9 cellular contexts compared by ENCODE assay signal in the genomic region with DNA sequence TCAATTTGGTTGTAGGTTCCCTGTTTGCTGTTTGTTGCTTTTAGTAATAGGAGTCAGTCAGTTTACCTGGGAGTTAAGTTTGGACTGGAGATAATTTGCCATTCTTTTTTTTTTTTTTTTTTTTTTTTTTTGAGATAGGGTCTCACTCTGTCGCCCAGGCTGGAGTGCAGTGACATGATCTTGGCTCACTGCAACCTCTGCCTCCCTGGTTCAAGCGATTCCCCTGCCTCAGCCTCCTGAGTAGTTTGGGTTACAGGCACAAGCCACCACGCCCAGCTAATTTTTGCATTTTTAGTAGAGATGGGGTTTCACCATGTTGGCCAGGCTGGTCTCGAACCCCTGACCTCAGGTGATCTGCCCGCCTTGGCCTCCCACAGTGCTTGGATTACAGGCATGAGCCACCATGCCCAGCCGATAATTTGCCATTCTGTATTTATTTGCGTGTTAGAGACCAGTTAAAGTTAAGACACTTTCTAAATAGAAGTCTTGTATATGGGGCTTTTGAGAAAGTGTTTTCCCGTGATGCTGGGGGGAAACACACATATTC. TPM values are rescaled to one million over a fixed set of nuclear protein-coding genes. Genes with fewer than 3 reads are reported as not detected.
DNase-seq lines count a peak whose midpoint lies in the region; ATAC-seq, FAIRE-seq and TF ChIP-seq lines count a peak whose summit lies in the region.
"Not testable (repeated sequence)": the region's sequence is repeated elsewhere in the genome, so short reads cannot be mapped to it uniquely, and the experiment has no call there.
"Had no signal": no experiment of that assay in that cellular context is flagged by ENCODE, and none has a peak within 500 bp of the region (broad histone marks: within the 10 kb centered on the region; RNA-seq: fewer than 3 reads in every experiment).

No MANE protein-coding gene starts in this region.

- peak overlapping the region; percentile 99 for H3K4me3 Mint-ChIP-seq in CD4-positive, alpha-beta T cell
- H3K4me3 Mint-ChIP-seq in activated CD4-positive, alpha-beta T cell treated with anti-CD3 and anti-CD28 coated beads, Interleukin-2, amount 10 ng/mL, durations not matched to agents 24 days and 14 days = peak overlapping the region; percentile 96

- H4K91ac ChIP-seq in mesenchymal stem cell (ENCODE audit: low read length) = not testable (repeated sequence)

- peaks cover 43% of the 10 kb centered on the region for H3K79me2 ChIP-seq in K562 (ENCODE audit: control insufficient read depth, insufficient read depth, low read length)

- H3K9me3 ChIP-seq in CD4-positive, alpha-beta T cell (ENCODE audit: control insufficient read depth, low read length); KOPT-K1 (ENCODE audit: insufficient read depth, low read length, poor library complexity, severe bottlenecking); K562 (replicated peaks; ENCODE audit: control insufficient read depth, insufficient read depth, low read depth, low read length); esophagus squamous epithelium; mesenchymal stem cell (ENCODE audit: control insufficient read depth, low read length); psoas muscle; upper lobe of left lung: not testable (repeated sequence)

- H3K27ac ChIP-seq in CD4-positive, alpha-beta T cell (ENCODE audit: low read depth, low read length); K562 (ENCODE audit: extremely low read depth, low read depth, low read length); mesenchymal stem cell (ENCODE audit: low read length, poor library complexity, severe bottlenecking): not testable (repeated sequence)
- H3K27ac ChIP-seq in KOPT-K1 (ENCODE audit: low read depth, low read length, poor library complexity, severe bottlenecking) (peak overlapping the region; percentile 91), esophagus squamous epithelium (peak overlapping the region in 2 of 4 donors; percentile 99), psoas muscle (peak overlapping the region; percentile 99), upper lobe of left lung (peak overlapping the region; percentile 51 to 100 (median 82))

- not testable (repeated sequence) for H2AK5ac ChIP-seq in mesenchymal stem cell (ENCODE audit: low read length, severe bottlenecking)

- not testable (repeated sequence) for H2BK5ac ChIP-seq in mesenchymal stem cell (ENCODE audit: low read depth, low read length, poor library complexity, severe bottlenecking)

- peaks cover 65% of the 10 kb centered on the region for H3K4me1 Mint-ChIP-seq in CD4-positive, alpha-beta T cell (ENCODE audit: low read depth)
- H3K4me1 Mint-ChIP-seq in activated CD4-positive, alpha-beta T cell treated with anti-CD3 and anti-CD28 coated beads, Interleukin-2, amount 10 ng/mL, durations not matched to agents 24 days and 14 days = peaks cover 58% of the 10 kb centered on the region

- H3K14ac ChIP-seq in mesenchymal stem cell (ENCODE audit: low read length in 2 of 2) = not testable (repeated sequence)

- ATAC-seq in CD4-positive, alpha-beta T cell (ENCODE audit: poor library complexity); K562; psoas muscle; upper lobe of left lung (ENCODE audit: low FRiP score in 2 of 2): not testable (repeated sequence)

- not testable (repeated sequence) for TF ChIP-seq POLR2A in K562 (conservative IDR thresholded peaks at IDR 0.05); esophagus squamous epithelium (IDR thresholded peaks at IDR 0.05); upper lobe of left lung (IDR thresholded peaks at IDR 0.05)

- TF ChIP-seq RAD21 in K562 (CRISPR knock-in tag; conservative IDR thresholded peaks at IDR 0.05 in 1 of 2, IDR thresholded peaks at IDR 0.05 in 1 of 2) = not testable (repeated sequence)

- not testable (repeated sequence) for H2BK15ac ChIP-seq in mesenchymal stem cell (ENCODE audit: low read depth, poor library complexity, severe bottlenecking)

- H3K27me3 ChIP-seq in CD4-positive, alpha-beta T cell (ENCODE audit: control insufficient read depth, insufficient read depth, low read length); K562 (ENCODE audit: control insufficient read depth in 2 of 2, insufficient read depth in 2 of 2, low read length in 2 of 2); esophagus squamous epithelium; mesenchymal stem cell (ENCODE audit: control insufficient read depth in 1 of 2, insufficient read depth in 1 of 2, low read length in 2 of 2); psoas muscle (ENCODE audit: insufficient read depth in 3 of 3, low read length in 2 of 3); upper lobe of left lung: not testable (repeated sequence)

- not testable (repeated sequence) for H3K23ac ChIP-seq in mesenchymal stem cell (ENCODE audit: low read length in 2 of 2)

- H3K27ac Mint-ChIP-seq in CD4-positive, alpha-beta T cell = peak overlapping the region; percentile 96
- H3K27ac Mint-ChIP-seq in activated CD4-positive, alpha-beta T cell treated with anti-CD3 and anti-CD28 coated beads, Interleukin-2, amount 10 ng/mL, durations not matched to agents 24 days and 14 days = peak overlapping the region; percentile 80

- H3K4me1 ChIP-seq in K562 (replicated peaks in 1 of 2; ENCODE audit: control insufficient read depth in 2 of 2, insufficient read depth in 2 of 2, low read length in 2 of 2) (peaks cover 17 to 22% of the 10 kb centered on the region in 2 experiments; a peak in 4 of 5 replicates), esophagus squamous epithelium (peaks cover 20 to 75% (median 29%) of the 10 kb centered on the region in 3 donors), mesenchymal stem cell (ENCODE audit: control insufficient read depth, insufficient read depth, low read depth, low read length) (peaks cover 11% of the 10 kb centered on the region), psoas muscle (peaks cover 36% of the 10 kb centered on the region), upper lobe of left lung (peaks cover 43 to 73% (median 63%) of the 10 kb centered on the region in 4 donors)

- not testable (repeated sequence) for H3K9me1 ChIP-seq in K562 (ENCODE audit: control insufficient read depth, insufficient read depth, low read length)

- H2BK12ac ChIP-seq in mesenchymal stem cell (ENCODE audit: low read length in 2 of 2) = not testable (repeated sequence)

- DNase-seq in CD4-positive, alpha-beta T cell; activated CD4-positive, alpha-beta T cell treated with anti-CD3 and anti-CD28 coated beads, Interleukin-2, amount 10 ng/mL, durations not matched to agents 24 days and 14 days; K562 (ENCODE audit: extremely low read depth in 1 of 4, low spot score in 3 of 4); esophagus squamous epithelium (lab: John Stamatoyannopoulos, UW); mesenchymal stem cell; psoas muscle; upper lobe of left lung: not testable (repeated sequence)

- H3K27me3 Mint-ChIP-seq in CD4-positive, alpha-beta T cell; activated CD4-positive, alpha-beta T cell treated with anti-CD3 and anti-CD28 coated beads, Interleukin-2, amount 10 ng/mL, durations not matched to agents 24 days and 14 days: not testable (repeated sequence)

- FAIRE-seq in K562 (lab: Jason Lieb, UNC) = not testable (repeated sequence)

- H3K4me3 ChIP-seq in K562 = peak overlapping the region; percentile 95; the same call in 1 of the 2 replicates
- peak overlapping the region in 3 of 4 donors; percentile 78 to 90 (median 79) for H3K4me3 ChIP-seq in esophagus squamous epithelium
- peak overlapping the region in 1 of 2 experiments; percentile 98 for H3K4me3 ChIP-seq in mesenchymal stem cell (ENCODE audit: insufficient read depth in 1 of 2, low read depth in 1 of 2, low read length in 2 of 2)
- H3K4me3 ChIP-seq in psoas muscle = peak overlapping the region; percentile 92
- peak overlapping the region; percentile 73 to 98 (median 85) for H3K4me3 ChIP-seq in upper lobe of left lung

- H3K36me3 ChIP-seq in KOPT-K1 (ENCODE audit: insufficient read depth, low read length) = peaks cover 57% of the 10 kb centered on the region
- peaks cover 58% of the 10 kb centered on the region for H3K36me3 ChIP-seq in K562 (ENCODE audit: control insufficient read depth, insufficient read depth, low read length)
- peaks cover 16 to 50% (median 20%) of the 10 kb centered on the region in 3 donors for H3K36me3 ChIP-seq in esophagus squamous epithelium
- H3K36me3 ChIP-seq in mesenchymal stem cell (ENCODE audit: control insufficient read depth in 1 of 2, insufficient read depth in 2 of 2, low read depth in 1 of 2, low read length in 2 of 2) = peaks cover 17 to 52% of the 10 kb centered on the region in 2 experiments
- peaks cover 9 to 50% of the 10 kb centered on the region in 2 donors for H3K36me3 ChIP-seq in psoas muscle (ENCODE audit: insufficient read depth in 1 of 2, low read depth in 1 of 2)
- H3K36me3 ChIP-seq in upper lobe of left lung = peaks cover 42 to 58% (median 44%) of the 10 kb centered on the region in 4 donors

- H3K9ac ChIP-seq in K562 (ENCODE audit: insufficient read depth in 1 of 2, low read depth in 2 of 2, low read length in 2 of 2) (peak overlapping the region in 1 of 2 experiments; percentile 91; a peak in 2 of 4 replicates), mesenchymal stem cell (ENCODE audit: low read length) (peak overlapping the region; percentile 98)

- H3K18ac ChIP-seq in mesenchymal stem cell (ENCODE audit: low read depth in 1 of 2, low read length in 2 of 2) = not testable (repeated sequence)

- not testable (repeated sequence) for H3K9me3 Mint-ChIP-seq in CD4-positive, alpha-beta T cell; activated CD4-positive, alpha-beta T cell treated with anti-CD3 and anti-CD28 coated beads, Interleukin-2, amount 10 ng/mL, durations not matched to agents 24 days and 14 days

- not testable (repeated sequence) for H2BK120ac ChIP-seq in mesenchymal stem cell (ENCODE audit: low read depth, low read length)

- POLR2A ChIA-PET in CD4-positive, alpha-beta T cell (lab: Charles Lee) = interaction anchor here (4.2 to 4.5 kb wide), 2 partner anchors 10 to 54 kb away, joined by 31 to 51 read pairs; a partner anchor contains a TSS
- POLR2A ChIA-PET in K562 (lab: Yijun Ruan, JAX) = interaction anchor here (0.6 to 6.1 kb wide), 8 partner anchors 10 to 374 kb away, joined by 3 to 102 read pairs (median 3); a partner anchor contains a TSS

- not testable (repeated sequence) for TF ChIP-seq EP300 in K562 (IDR thresholded peaks at IDR 0.05; ENCODE audit: low read length); upper lobe of left lung (IDR thresholded peaks at IDR 0.05)

- not testable (repeated sequence) for H4K8ac ChIP-seq in mesenchymal stem cell (ENCODE audit: low read length)

- peaks cover 76% of the 10 kb centered on the region for H3K36me3 Mint-ChIP-seq in CD4-positive, alpha-beta T cell (ENCODE audit: low read depth)
- peaks cover 71% of the 10 kb centered on the region for H3K36me3 Mint-ChIP-seq in activated CD4-positive, alpha-beta T cell treated with anti-CD3 and anti-CD28 coated beads, Interleukin-2, amount 10 ng/mL, durations not matched to agents 24 days and 14 days (ENCODE audit: low read depth)

- intact Hi-C loops in CD4-positive, alpha-beta T cell (cut with DNase I, micrococcal nuclease) = loop anchor here (5.0 to 10.0 kb wide), 7 partner anchors 58 to 800 kb away; a partner anchor contains a TSS
- intact Hi-C loops in activated CD4-positive, alpha-beta T cell treated with anti-CD3 and anti-CD28 coated beads, Interleukin-2, amount 10 ng/mL, durations not matched to agents 24 days and 14 days (cut with micrococcal nuclease) = loop anchor here (1.0 to 10.0 kb wide), 5 partner anchors 11 to 670 kb away; a partner anchor contains a TSS
- intact Hi-C loops in K562 (cut with micrococcal nuclease) = loop anchor here (5.0 kb wide), 1 partner anchor 62 kb away; no protein-coding TSS in a partner anchor
- intact Hi-C loops in esophagus squamous epithelium (cut with DNase I); psoas muscle (cut with DNase I): not testable (repeated sequence)

- not testable (repeated sequence) for BruUV-seq in K562 (replicated peaks; lab: Mats Ljungman, UMichigan)

- H2AFZ ChIP-seq in K562 (ENCODE audit: low read depth, low read length); mesenchymal stem cell (ENCODE audit: low read depth, low read length): not testable (repeated sequence)

- 76% methylated on average over 8 of the region's 8 CpGs for WGBS in K562 (ENCODE audit: insufficient coverage, low coverage, missing lambda C conversion rate)
- WGBS in esophagus squamous epithelium, 2 donors = 70 to 71% methylated on average over 7 of the region's 8 CpGs
- WGBS in mesenchymal stem cell = 91% methylated on average over 7 of the region's 8 CpGs
- WGBS in psoas muscle, 3 donors = 26 to 39% (median 34%) methylated on average over 8 of the region's 8 CpGs
- 43 to 58% methylated on average over 8 of the region's 8 CpGs for WGBS in upper lobe of left lung, 2 donors

- H3K4me2 ChIP-seq in K562 (ENCODE audit: insufficient read depth, low read length) (peak overlapping the region; percentile 98), mesenchymal stem cell (ENCODE audit: low read length, poor library complexity, severe bottlenecking) (peak overlapping the region; percentile 60)

- peaks cover 18% of the 10 kb centered on the region; the same call in 1 of the 2 replicates for H4K20me1 ChIP-seq in K562 (replicated peaks; ENCODE audit: control insufficient read depth, insufficient read depth, low read length)

- not testable (repeated sequence) for H3K4ac ChIP-seq in mesenchymal stem cell (ENCODE audit: low read depth in 1 of 2, low read length in 2 of 2)

- CTCF ChIA-PET in CD4-positive, alpha-beta T cell (lab: Charles Lee); K562 (lab: Yijun Ruan, JAX; ENCODE audit: low intra/inter-chr PET ratio): not testable (repeated sequence)

- TF ChIP-seq CTCF in CD4-positive, alpha-beta T cell (IDR thresholded peaks at IDR 0.05); K562 (IDR thresholded peaks at IDR 0.05 in 2 of 3, conservative IDR thresholded peaks at IDR 0.05 in 1 of 3; ENCODE audit: insufficient read depth in 2 of 3, low read depth in 1 of 3, low read length in 3 of 3); esophagus squamous epithelium (IDR thresholded peaks at IDR 0.05); psoas muscle (IDR thresholded peaks at IDR 0.05); upper lobe of left lung (IDR thresholded peaks at IDR 0.05): not testable (repeated sequence)

- peaks cover 12% of the 10 kb centered on the region for H3K79me1 ChIP-seq in mesenchymal stem cell (replicated peaks; ENCODE audit: low read length, poor library complexity, severe bottlenecking)

- in situ Hi-C loops in K562 (cut with MboI) = not testable (repeated sequence)

RNA-seq across cellular contexts. Expression of a gene that starts 2.7 kb away (rescaled TPM):
- total RNA-seq in CD4-positive, alpha-beta T cell = 100 to 1,000 TPM; 217 to 227 TPM
- 155 and 164 TPM in 2 replicates for total RNA-seq in activated CD4-positive, alpha-beta T cell treated with anti-CD3 and anti-CD28 coated beads, Interleukin-2, amount 10 ng/mL, durations not matched to agents 24 days and 14 days
- 163 and 256 TPM in 2 replicates for total RNA-seq in K562 (2011; cell fraction: chromatin; rRNA removed; ENCODE audit: low replicate concordance)
- 127 and 147 TPM in 2 replicates for total RNA-seq in K562 (2011; cell fraction: nucleolus; rRNA removed)
- 170 and 203 TPM in 2 replicates for total RNA-seq in K562 (2011; cell fraction: nucleoplasm; rRNA removed)
- 25.8 and 26.8 TPM in 2 replicates for total RNA-seq in K562 (2014; rRNA removed)
- total RNA-seq in K562 (2014; rRNA removed; fragmentation: Illumina TruSeq; extraction: Trizol) = 49.3 and 65.4 TPM in 2 replicates
- total RNA-seq in K562 (2015; rRNA removed; fragmentation: Illumina TruSeq; extraction: Trizol) = 18.1 and 19.2 TPM in 2 replicates
- 54.4 and 60.7 TPM in 2 replicates for total RNA-seq in K562 (2021)
- polyA plus RNA-seq in K562 (2011; rRNA removed) = 50.0 and 90.9 TPM in 2 replicates
- 36.4 and 59.0 TPM in 2 replicates for polyA plus RNA-seq in K562 (2011; cell fraction: cytosol; rRNA removed)
- polyA plus RNA-seq in K562 (2011; cell fraction: nucleus; rRNA removed) = 92.5 and 115 TPM in 2 replicates
- polyA plus RNA-seq in K562 (2012) = 28.0 and 112 TPM in 2 replicates
- polyA plus RNA-seq in K562 (2014; fragmentation: Illumina TruSeq; extraction: Trizol) = 57.8 and 60.7 TPM in 2 replicates
- 10 to 100 TPM; 14.2 to 17.8 TPM for polyA plus RNA-seq in K562 (2014; fragmentation: Nextera tagmentation; extraction: Ambion mirVana)
- 32.0 and 37.4 TPM in 2 replicates for polyA plus RNA-seq in K562 (2014; rRNA removed)
- polyA minus RNA-seq in K562 (2011; rRNA and poly(A)+ RNA removed) = 49.2 and 70.6 TPM in 2 replicates
- polyA minus RNA-seq in K562 (2011; cell fraction: cytosol; rRNA and poly(A)+ RNA removed) = 36.1 and 42.5 TPM in 2 replicates
- polyA minus RNA-seq in K562 (2011; cell fraction: nucleus; rRNA and poly(A)+ RNA removed) = 36.1 and 75.2 TPM in 2 replicates
- total RNA-seq in esophagus squamous epithelium = 10 to 100 TPM; 40.6 to 81.3 (median 43.9) TPM
- 93.8 TPM for polyA plus RNA-seq in mesenchymal stem cell (2013, experiment 1 of 2)
- 94.5 TPM for polyA plus RNA-seq in mesenchymal stem cell (2013, experiment 2 of 2)
- 100 to 1,000 TPM in 1 of 4 donors, 10 to 100 TPM in 3; 70.2 to 137 (median 90.8) TPM for total RNA-seq in psoas muscle
- 100 to 1,000 TPM; 113 to 162 (median 122) TPM for polyA plus RNA-seq in psoas muscle
- 100 to 1,000 TPM in 5 of 6 donors, 10 to 100 TPM in 1; 81.0 to 283 (median 196) TPM for total RNA-seq in upper lobe of left lung

RNA-seq across cellular contexts. Expression of a gene that starts 27.1 kb away (rescaled TPM):
- total RNA-seq in CD4-positive, alpha-beta T cell = not detected
- total RNA-seq in activated CD4-positive, alpha-beta T cell treated with anti-CD3 and anti-CD28 coated beads, Interleukin-2, amount 10 ng/mL, durations not matched to agents 24 days and 14 days = not detected in 2 replicates
- total RNA-seq in K562 (2011; cell fraction: chromatin; rRNA removed; ENCODE audit: low replicate concordance) = 0.37 TPM in 1 of 2 replicates, not detected in the other
- 0.17 TPM in 1 of 2 replicates, not detected in the other for total RNA-seq in K562 (2011; cell fraction: nucleolus; rRNA removed)
- not detected in 2 replicates for total RNA-seq in K562 (2011; cell fraction: nucleoplasm; rRNA removed)
- total RNA-seq in K562 (2014; rRNA removed) = not detected in 2 replicates
- not detected in 2 replicates for total RNA-seq in K562 (2014; rRNA removed; fragmentation: Illumina TruSeq; extraction: Trizol)
- not detected in 2 replicates for total RNA-seq in K562 (2015; rRNA removed; fragmentation: Illumina TruSeq; extraction: Trizol)
- total RNA-seq in K562 (2021) = not detected in 2 replicates
- 0.05 TPM in 1 of 2 replicates, not detected in the other for polyA plus RNA-seq in K562 (2011; rRNA removed)
- 0.06 TPM in 1 of 2 replicates, not detected in the other for polyA plus RNA-seq in K562 (2011; cell fraction: cytosol; rRNA removed)
- polyA plus RNA-seq in K562 (2011; cell fraction: nucleus; rRNA removed) = 0.06 and 0.30 TPM in 2 replicates
- 0.06 TPM in 1 of 2 replicates, not detected in the other for polyA plus RNA-seq in K562 (2012)
- polyA plus RNA-seq in K562 (2014; fragmentation: Illumina TruSeq; extraction: Trizol) = not detected in 2 replicates
- polyA plus RNA-seq in K562 (2014; fragmentation: Nextera tagmentation; extraction: Ambion mirVana) = under 1 TPM in 1 of 2 experiments, not detected in 1; 0.07 TPM
- 0.11 TPM in 1 of 2 replicates, not detected in the other for polyA plus RNA-seq in K562 (2014; rRNA removed)
- not detected in 2 replicates for polyA minus RNA-seq in K562 (2011; rRNA and poly(A)+ RNA removed)
- not detected in 2 replicates for polyA minus RNA-seq in K562 (2011; cell fraction: cytosol; rRNA and poly(A)+ RNA removed)
- polyA minus RNA-seq in K562 (2011; cell fraction: nucleus; rRNA and poly(A)+ RNA removed) = not detected in 2 replicates
- under 1 TPM in 3 of 4 donors, not detected in 1; 0.19 to 0.32 (median 0.31) TPM for total RNA-seq in esophagus squamous epithelium
- polyA plus RNA-seq in mesenchymal stem cell (2013, experiment 1 of 2) = not detected
- 0.03 TPM for polyA plus RNA-seq in mesenchymal stem cell (2013, experiment 2 of 2)
- total RNA-seq in psoas muscle = under 1 TPM in 3 of 4 donors, not detected in 1; 0.17 to 0.67 (median 0.19) TPM
- polyA plus RNA-seq in psoas muscle = under 1 TPM in 2 of 3 donors, not detected in 1; 0.05 to 0.14 TPM
- total RNA-seq in upper lobe of left lung = 1 to 10 TPM in 1 of 6 donors, under 1 TPM in 4, not detected in 1; 0.29 to 1.5 (median 0.91) TPM
- total RNA-seq: renal cortical epithelial cell had no signal

RNA-seq across cellular contexts. Expression of a gene that starts 54.7 kb away (rescaled TPM):
- total RNA-seq in CD4-positive, alpha-beta T cell = 100 to 1,000 TPM; 424 to 434 TPM
- 208 and 214 TPM in 2 replicates for total RNA-seq in activated CD4-positive, alpha-beta T cell treated with anti-CD3 and anti-CD28 coated beads, Interleukin-2, amount 10 ng/mL, durations not matched to agents 24 days and 14 days
- 0.30 TPM in 1 of 2 replicates, not detected in the other for total RNA-seq in K562 (2011; cell fraction: chromatin; rRNA removed; ENCODE audit: low replicate concordance)
- total RNA-seq in K562 (2011; cell fraction: nucleolus; rRNA removed) = 0.26 and 1.0 TPM in 2 replicates
- not detected in 2 replicates for total RNA-seq in K562 (2011; cell fraction: nucleoplasm; rRNA removed)
- total RNA-seq in K562 (2014; rRNA removed) = 0.59 TPM in 1 of 2 replicates, not detected in the other
- 0.06 TPM in 1 of 2 replicates, not detected in the other for total RNA-seq in K562 (2014; rRNA removed; fragmentation: Illumina TruSeq; extraction: Trizol)
- total RNA-seq in K562 (2015; rRNA removed; fragmentation: Illumina TruSeq; extraction: Trizol) = not detected in 2 replicates
- total RNA-seq in K562 (2021) = 0.71 and 0.89 TPM in 2 replicates
- 0.26 TPM in 1 of 2 replicates, not detected in the other for polyA plus RNA-seq in K562 (2011; rRNA removed)
- 0.03 TPM in 1 of 2 replicates, not detected in the other for polyA plus RNA-seq in K562 (2011; cell fraction: cytosol; rRNA removed)
- polyA plus RNA-seq in K562 (2011; cell fraction: nucleus; rRNA removed) = 0.11 and 0.18 TPM in 2 replicates
- 0.12 and 0.29 TPM in 2 replicates for polyA plus RNA-seq in K562 (2012)
- polyA plus RNA-seq in K562 (2014; fragmentation: Illumina TruSeq; extraction: Trizol) = not detected in 2 replicates
- polyA plus RNA-seq in K562 (2014; fragmentation: Nextera tagmentation; extraction: Ambion mirVana) = not detected
- not detected in 2 replicates for polyA plus RNA-seq in K562 (2014; rRNA removed)
- 0.42 TPM in 1 of 2 replicates, not detected in the other for polyA minus RNA-seq in K562 (2011; rRNA and poly(A)+ RNA removed)
- polyA minus RNA-seq in K562 (2011; cell fraction: cytosol; rRNA and poly(A)+ RNA removed) = 1.2 TPM in 1 of 2 replicates, not detected in the other
- 0.94 TPM in 1 of 2 replicates, not detected in the other for polyA minus RNA-seq in K562 (2011; cell fraction: nucleus; rRNA and poly(A)+ RNA removed)
- 10 to 100 TPM in 3 of 4 donors, 1 to 10 TPM in 1; 7.7 to 25.2 (median 14.1) TPM for total RNA-seq in esophagus squamous epithelium
- 10.4 TPM for polyA plus RNA-seq in mesenchymal stem cell (2013, experiment 1 of 2)
- polyA plus RNA-seq in mesenchymal stem cell (2013, experiment 2 of 2) = 10.5 TPM
- total RNA-seq in psoas muscle = 10 to 100 TPM in 1 of 4 donors, 1 to 10 TPM in 3; 6.4 to 13.6 (median 7.8) TPM
- polyA plus RNA-seq in psoas muscle = 1 to 10 TPM; 2.3 to 4.5 (median 2.7) TPM
- total RNA-seq in upper lobe of left lung = 100 to 1,000 TPM in 2 of 6 donors, 10 to 100 TPM in 4; 29.2 to 361 (median 52.7) TPM
